Comparison of ENCODE assay signal across 16 cellular contexts in the genomic region with DNA sequence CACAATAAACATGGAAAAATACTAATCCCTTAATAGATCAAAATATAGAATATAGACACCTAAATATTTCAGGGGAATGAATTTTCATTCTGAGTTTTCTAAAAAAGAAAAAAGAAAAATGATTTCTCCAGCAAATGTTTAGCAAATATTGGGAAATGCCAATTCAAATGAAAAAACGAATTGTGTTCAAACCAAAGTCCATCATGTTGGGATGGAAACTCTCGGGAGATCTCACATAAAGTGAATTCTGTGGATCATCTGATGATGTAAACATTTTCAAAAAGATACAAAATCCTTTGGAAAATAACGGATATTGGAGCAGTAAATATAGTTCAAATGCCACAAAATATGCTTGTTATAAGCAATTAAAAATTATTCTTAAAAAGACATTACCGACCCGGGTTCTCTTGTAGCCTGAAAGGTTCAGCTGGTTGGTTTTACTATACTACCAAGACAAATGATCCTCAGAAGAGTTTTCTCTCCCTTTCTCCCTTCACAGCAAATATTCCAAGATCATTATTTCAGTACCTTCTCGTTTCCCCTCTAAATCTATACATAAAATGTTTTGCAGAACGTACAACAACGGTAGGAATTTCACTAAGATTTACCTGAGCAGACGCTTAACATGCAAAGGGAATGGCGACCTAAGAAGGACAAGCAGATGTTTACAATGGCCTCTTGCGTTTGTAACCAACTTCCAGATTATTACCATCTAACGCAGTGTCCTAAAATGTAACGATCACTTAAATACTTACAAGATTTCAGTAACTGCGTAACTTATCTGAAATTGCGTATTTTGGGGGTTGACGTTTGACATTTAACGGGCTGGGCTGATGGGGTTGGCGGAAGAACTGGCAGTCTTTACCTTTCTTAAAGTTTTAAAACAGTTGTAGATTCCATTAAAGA. TPM values are rescaled to one million over a fixed set of nuclear protein-coding genes. Genes with fewer than 3 reads are reported as not detected.
DNase-seq lines count a peak whose midpoint lies in the region; ATAC-seq and TF ChIP-seq lines count a peak whose summit lies in the region.
"Had no signal": no experiment of that assay in that cellular context is flagged by ENCODE, and none has a peak within 500 bp of the region (broad histone marks: within the 10 kb centered on the region; RNA-seq: fewer than 3 reads in every experiment).

No MANE protein-coding gene starts in this region.

- no peak overlapping the region for H2AK5ac ChIP-seq in mesenchymal stem cell (ENCODE audit: low read length, severe bottlenecking)

- intact Hi-C loops in natural killer cell (cut with micrococcal nuclease): loop anchor here (5.0 kb wide), 2 partner anchors 880 to 900 kb away; no protein-coding TSS in a partner anchor

- no peak for ATAC-seq in natural killer cell
- ATAC-seq in natural killer cell treated with Interleukin-12 subunit alpha and Interleukin-12 subunit beta and Interleukin-15 and Interleukin-18, amount 100 ng/mL, for 72 hours: no peak
- ATAC-seq: activated T-helper 17 cell treated with anti-CD3 and anti-CD28 coated beads, Interleukin-2, amount 50 U/mL, for 72 hours; upper lobe of right lung had no signal

- H2BK5ac ChIP-seq in mesenchymal stem cell (ENCODE audit: low read depth, low read length, poor library complexity, severe bottlenecking): no peak overlapping the region

- H3K4me3 Mint-ChIP-seq in natural killer cell: peak overlapping the region; percentile 26
- H3K4me3 Mint-ChIP-seq in natural killer cell treated with Interleukin-12 subunit alpha and Interleukin-12 subunit beta and Interleukin-15 and Interleukin-18, amount 100 ng/mL, for 72 hours: no peak overlapping the region
- H3K4me3 Mint-ChIP-seq: activated T-helper 17 cell treated with anti-CD3 and anti-CD28 coated beads, Interleukin-2, amount 50 U/mL, for 72 hours had no signal

- H3K9me3 Mint-ChIP-seq in natural killer cell: no peaks in the 10 kb centered on the region
- H3K9me3 Mint-ChIP-seq in natural killer cell treated with Interleukin-12 subunit alpha and Interleukin-12 subunit beta and Interleukin-15 and Interleukin-18, amount 100 ng/mL, for 72 hours: no peaks in the 10 kb centered on the region
- H3K9me3 Mint-ChIP-seq: activated T-helper 17 cell treated with anti-CD3 and anti-CD28 coated beads, Interleukin-2, amount 50 U/mL, for 72 hours had no signal

- no peak overlapping the region for H2AFZ ChIP-seq in mesenchymal stem cell (ENCODE audit: low read depth, low read length)
- H2AFZ ChIP-seq: parathyroid adenoma had no signal

- peaks cover 24 to 38% of the 10 kb centered on the region in 2 donors for H3K4me1 Mint-ChIP-seq in natural killer cell
- H3K4me1 Mint-ChIP-seq in natural killer cell treated with Interleukin-12 subunit alpha and Interleukin-12 subunit beta and Interleukin-15 and Interleukin-18, amount 100 ng/mL, for 72 hours (ENCODE audit: low read depth in 2 of 2): peaks cover 20 to 28% of the 10 kb centered on the region in 2 donors

- no peak overlapping the region for H3K27ac ChIP-seq in mesenchymal stem cell (ENCODE audit: low read length, poor library complexity, severe bottlenecking)
- H3K27ac ChIP-seq: parathyroid adenoma, upper lobe of right lung had no signal

- H3K27me3 ChIP-seq in mesenchymal stem cell (ENCODE audit: control insufficient read depth in 1 of 2, insufficient read depth in 1 of 2, low read length in 2 of 2): peaks cover 69 to 80% of the 10 kb centered on the region in 2 experiments

- H2BK15ac ChIP-seq in mesenchymal stem cell (ENCODE audit: low read depth, poor library complexity, severe bottlenecking): no peak overlapping the region

- peak overlapping the region in 1 of 2 donors; percentile 34 for H3K27ac Mint-ChIP-seq in natural killer cell
- H3K27ac Mint-ChIP-seq in natural killer cell treated with Interleukin-12 subunit alpha and Interleukin-12 subunit beta and Interleukin-15 and Interleukin-18, amount 100 ng/mL, for 72 hours: no peak overlapping the region
- H3K27ac Mint-ChIP-seq: activated T-helper 17 cell treated with anti-CD3 and anti-CD28 coated beads, Interleukin-2, amount 50 U/mL, for 72 hours had no signal

- H3K36me3 ChIP-seq in mesenchymal stem cell (ENCODE audit: control insufficient read depth in 1 of 2, insufficient read depth in 2 of 2, low read depth in 1 of 2, low read length in 2 of 2): no peaks in the 10 kb centered on the region
- H3K36me3 ChIP-seq: upper lobe of right lung had no signal

- DNase-seq in natural killer cell: no peak
- no peak for DNase-seq in natural killer cell treated with Interleukin-12 subunit alpha and Interleukin-12 subunit beta and Interleukin-15 and Interleukin-18, amount 100 ng/mL, for 72 hours (ENCODE audit: low spot score)
- DNase-seq in fibroblast of villous mesenchyme (ENCODE audit: low read depth): peak; percentile 45
- no peak for DNase-seq in NCI-H524 (lab: John Stamatoyannopoulos, UW)
- DNase-seq in cerebellum (ENCODE audit: low spot score): no peak
- DNase-seq in mesenchymal stem cell: no peak
- DNase-seq: activated CD4-positive, alpha-beta T cell treated with anti-CD3 and anti-CD28 coated beads for 48 hours; anterior cingulate cortex; cortex of kidney; NCI-H1417 treated with DMSO at 0.1 percent for 48 hours; stimulated activated CD4-positive, alpha-beta T cell treated with anti-CD3 and anti-CD28 coated beads, Interleukin-1b, Interleukin-23, amount 100 ng/mL, for 48 hours; T-helper 1 cell had no signal

- no peak for TF ChIP-seq CTCF in natural killer cell (IDR thresholded peaks at IDR 0.05)
- TF ChIP-seq CTCF in fibroblast of villous mesenchyme (IDR thresholded peaks at IDR 0.05; ENCODE audit: insufficient read depth, low read depth, low read length): no peak

- no peaks in the 10 kb centered on the region for H3K9me3 ChIP-seq in mesenchymal stem cell (ENCODE audit: control insufficient read depth, low read length)
- H3K9me3 ChIP-seq: upper lobe of right lung had no signal

- no peak overlapping the region for H2BK120ac ChIP-seq in mesenchymal stem cell (ENCODE audit: low read depth, low read length)

- H3K18ac ChIP-seq in mesenchymal stem cell (ENCODE audit: low read depth in 1 of 2, low read length in 2 of 2): no peak overlapping the region

- H3K23ac ChIP-seq in mesenchymal stem cell (ENCODE audit: low read length in 2 of 2): no peak overlapping the region

- no peaks in the 10 kb centered on the region for H3K79me1 ChIP-seq in mesenchymal stem cell (replicated peaks; ENCODE audit: low read length, poor library complexity, severe bottlenecking)

- WGBS in mesenchymal stem cell: 44% methylated on average over 15 of the region's 18 CpGs

- peaks cover 31% of the 10 kb centered on the region for H3K4me1 ChIP-seq in mesenchymal stem cell (ENCODE audit: control insufficient read depth, insufficient read depth, low read depth, low read length)
- H3K4me1 ChIP-seq: parathyroid adenoma had no signal

- H4K8ac ChIP-seq in mesenchymal stem cell (ENCODE audit: low read length): no peak overlapping the region

- H3K4me3 ChIP-seq in fibroblast of villous mesenchyme (ENCODE audit: low read depth, low read length) (peak overlapping the region; percentile 86), mesenchymal stem cell (ENCODE audit: insufficient read depth in 1 of 2, low read depth in 1 of 2, low read length in 2 of 2) (no peak overlapping the region)
- H3K4me3 ChIP-seq: upper lobe of right lung had no signal

- no peak overlapping the region for H3K14ac ChIP-seq in mesenchymal stem cell (ENCODE audit: low read length in 2 of 2)

- H4K91ac ChIP-seq in mesenchymal stem cell (ENCODE audit: low read length): no peak overlapping the region

- H3K27me3 Mint-ChIP-seq in natural killer cell (ENCODE audit: low read depth in 2 of 2): peaks cover 72 to 79% of the 10 kb centered on the region in 2 donors
- H3K27me3 Mint-ChIP-seq in natural killer cell treated with Interleukin-12 subunit alpha and Interleukin-12 subunit beta and Interleukin-15 and Interleukin-18, amount 100 ng/mL, for 72 hours: peaks cover 62 to 67% of the 10 kb centered on the region in 2 donors

- no peak overlapping the region for H3K9ac ChIP-seq in mesenchymal stem cell (ENCODE audit: low read length)
- H3K9ac ChIP-seq: parathyroid adenoma had no signal

- no peak overlapping the region for H2BK12ac ChIP-seq in mesenchymal stem cell (ENCODE audit: low read length in 2 of 2)

- no peak overlapping the region for H3K4me2 ChIP-seq in mesenchymal stem cell (ENCODE audit: low read length, poor library complexity, severe bottlenecking)

- no peak overlapping the region for H3K4ac ChIP-seq in mesenchymal stem cell (ENCODE audit: low read depth in 1 of 2, low read length in 2 of 2)

- H3K36me3 Mint-ChIP-seq in natural killer cell: no peaks in the 10 kb centered on the region
- no peaks in the 10 kb centered on the region for H3K36me3 Mint-ChIP-seq in natural killer cell treated with Interleukin-12 subunit alpha and Interleukin-12 subunit beta and Interleukin-15 and Interleukin-18, amount 100 ng/mL, for 72 hours

RNA-seq across cellular contexts. Expression of a gene that starts 2.5 kb away (rescaled TPM):
- total RNA-seq in natural killer cell (not detected), fibroblast of villous mesenchyme (1.3 and 2.6 TPM in 2 replicates), cerebellum (not detected)
- not detected for total RNA-seq in natural killer cell treated with Interleukin-12 subunit alpha and Interleukin-12 subunit beta and Interleukin-15 and Interleukin-18, amount 100 ng/mL, for 72 hours
- polyA plus RNA-seq in mesenchymal stem cell (2013, experiment 1 of 2): not detected
- polyA plus RNA-seq in mesenchymal stem cell (2013, experiment 2 of 2): not detected
- total RNA-seq: activated T-helper 17 cell treated with anti-CD3 and anti-CD28 coated beads, Interleukin-2, amount 50 U/mL, for 72 hours; fibroblast of lung; upper lobe of right lung had no signal
- polyA plus RNA-seq: fibroblast of lung had no signal

RNA-seq across cellular contexts. Expression of a gene that starts 12.4 kb away (rescaled TPM):
- total RNA-seq in natural killer cell (not detected), fibroblast of villous mesenchyme (41.9 and 47.1 TPM in 2 replicates), cerebellum (not detected)
- total RNA-seq in natural killer cell treated with Interleukin-12 subunit alpha and Interleukin-12 subunit beta and Interleukin-15 and Interleukin-18, amount 100 ng/mL, for 72 hours: under 1 TPM; 0.20 to 0.76 TPM
- polyA plus RNA-seq in mesenchymal stem cell (2013, experiment 1 of 2): 1.4 TPM
- 1.3 TPM for polyA plus RNA-seq in mesenchymal stem cell (2013, experiment 2 of 2)
- total RNA-seq: activated T-helper 17 cell treated with anti-CD3 and anti-CD28 coated beads, Interleukin-2, amount 50 U/mL, for 72 hours; fibroblast of lung; upper lobe of right lung had no signal

RNA-seq across cellular contexts. Expression of a gene that starts 23.3 kb away (rescaled TPM):
- total RNA-seq in natural killer cell (1 to 10 TPM in 2 of 3 donors, under 1 TPM in 1; 0.82 to 3.3 (median 2.2) TPM), fibroblast of villous mesenchyme (39.0 and 47.1 TPM in 2 replicates), cerebellum (not detected)
- 1 to 10 TPM in 1 of 2 donors, under 1 TPM in 1; 0.88 to 1.3 TPM for total RNA-seq in natural killer cell treated with Interleukin-12 subunit alpha and Interleukin-12 subunit beta and Interleukin-15 and Interleukin-18, amount 100 ng/mL, for 72 hours
- 6.9 TPM for polyA plus RNA-seq in mesenchymal stem cell (2013, experiment 1 of 2)
- polyA plus RNA-seq in mesenchymal stem cell (2013, experiment 2 of 2): 7.1 TPM
- total RNA-seq: activated T-helper 17 cell treated with anti-CD3 and anti-CD28 coated beads, Interleukin-2, amount 50 U/mL, for 72 hours had no signal

RNA-seq across cellular contexts. Expression of a gene that starts 32.1 kb away (rescaled TPM):
- total RNA-seq in natural killer cell (1 to 10 TPM in 1 of 3 donors, under 1 TPM in 2; 0.39 to 4.6 (median 0.42) TPM), fibroblast of villous mesenchyme (17.1 and 20.3 TPM in 2 replicates), cerebellum (not detected)
- 1 to 10 TPM in 1 of 2 donors, not detected in 1; 2.4 TPM for total RNA-seq in natural killer cell treated with Interleukin-12 subunit alpha and Interleukin-12 subunit beta and Interleukin-15 and Interleukin-18, amount 100 ng/mL, for 72 hours
- polyA plus RNA-seq in mesenchymal stem cell (2013, experiment 1 of 2): 9.8 TPM
- 9.8 TPM for polyA plus RNA-seq in mesenchymal stem cell (2013, experiment 2 of 2)
- total RNA-seq: activated T-helper 17 cell treated with anti-CD3 and anti-CD28 coated beads, Interleukin-2, amount 50 U/mL, for 72 hours; fibroblast of lung had no signal

RNA-seq across cellular contexts. Expression of a gene that starts 40.9 kb away (rescaled TPM):
- total RNA-seq in natural killer cell (not detected), fibroblast of villous mesenchyme (2.2 and 2.3 TPM in 2 replicates), cerebellum (not detected)
- total RNA-seq in natural killer cell treated with Interleukin-12 subunit alpha and Interleukin-12 subunit beta and Interleukin-15 and Interleukin-18, amount 100 ng/mL, for 72 hours: under 1 TPM in 1 of 2 donors, not detected in 1; 0.20 TPM
- polyA plus RNA-seq in mesenchymal stem cell (2013, experiment 1 of 2): 3.1 TPM
- 3.2 TPM for polyA plus RNA-seq in mesenchymal stem cell (2013, experiment 2 of 2)
- total RNA-seq: activated T-helper 17 cell treated with anti-CD3 and anti-CD28 coated beads, Interleukin-2, amount 50 U/mL, for 72 hours had no signal

Comparison
In these comparisons a context has a peak if more than half of its experiments do, and no peak if none do; other contexts are left out.
1. RNA of a gene that starts 12.4 kb away (total RNA-seq): 41.9 to 47.1 TPM in fibroblast of villous mesenchyme; 0.20 to 0.76 TPM in natural killer cell treated with Interleukin-12 subunit alpha and Interleukin-12 subunit beta and Interleukin-15 and Interleukin-18, amount 100 ng/mL, for 72 hours, not detected in natural killer cell and not detected in cerebellum (single experiment); every median in the first group is over 10 times any median in the second.